8 cellular contexts compared by ENCODE assay signal in genomic region chr21:43659136-43660000, GRCh38. TPM values are rescaled to one million over a fixed set of nuclear protein-coding genes. Genes with fewer than 3 reads are reported as not detected.
DNase-seq lines count a peak whose midpoint lies in the region; ATAC-seq, FAIRE-seq and TF ChIP-seq lines count a peak whose summit lies in the region.

Gene HSF2BP, minus strand, starts transcription at chr21:43659488. Its CDS starts 1,392 bp downstream, at chr21:43658096.
Gene RRP1B, plus strand, starts transcription at chr21:43659560. Its CDS starts 105 bp downstream, at chr21:43659665.

- TF ChIP-seq CTCF in D721Med (IDR thresholded peaks at IDR 0.05; ENCODE audit: insufficient read depth, missing control alignments) (no peak), fibroblast of mammary gland (conservative IDR thresholded peaks at IDR 0.05; ENCODE audit: control insufficient read depth, insufficient read depth, low read depth, low read length) (no peak)

- peak within 1 kb of the TSS; percentile 95 for H3K4me3 Mint-ChIP-seq in activated T-helper 1 cell treated with anti-CD3 and anti-CD28 coated beads, Interleukin-12 subunit alpha, Interleukin-12 subunit beta, Interleukin-2, Interleukin-4 antibody, amounts not matched to agents 30 ng/mL and 10 ng/mL and 1 ng/mL, durations not matched to agents 14 hours and 24 hours and 36 hours
- H3K4me3 Mint-ChIP-seq in naive thymus-derived CD4-positive, alpha-beta T cell, result peak within 1 kb of the TSS; percentile 77 to 97 (median 94)

- DNase-seq in D721Med (ENCODE audit: insufficient read length, low spot score), result peak; percentile 75
- DNase-seq in KBM-7, result peak; percentile 83
- peak; percentile 66 for DNase-seq in RCC 7860 (ENCODE audit: low spot score)
- peak; percentile 79 for DNase-seq in activated T-helper 1 cell treated with anti-CD3 and anti-CD28 coated beads, Interleukin-12 subunit alpha, Interleukin-12 subunit beta, Interleukin-2, Interleukin-4 antibody, amounts not matched to agents 30 ng/mL and 10 ng/mL and 1 ng/mL, durations not matched to agents 14 hours and 24 hours and 36 hours (ENCODE audit: low spot score)
- peak; percentile 74 for DNase-seq in fibroblast of mammary gland (ENCODE audit: low read depth)
- DNase-seq in naive thymus-derived CD4-positive, alpha-beta T cell, result peak; percentile 73 to 89 (median 84)
- peak; percentile 55 to 70 for DNase-seq in stimulated activated CD8-positive, alpha-beta memory T cell treated with anti-CD3 and anti-CD28 coated beads, Interleukin-7, amount 100 ng/mL, for 48 hours (ENCODE audit: extremely low read depth in 1 of 2, low read depth in 1 of 2)

- intact Hi-C loops in activated T-helper 1 cell treated with anti-CD3 and anti-CD28 coated beads, Interleukin-12 subunit alpha, Interleukin-12 subunit beta, Interleukin-2, Interleukin-4 antibody, amounts not matched to agents 30 ng/mL and 10 ng/mL and 1 ng/mL, durations not matched to agents 14 hours and 24 hours and 36 hours (cut with micrococcal nuclease), result loop anchor here (1.0 to 5.0 kb wide), 3 partner anchors 13 to 687 kb away; partner anchors contain the start of genes PDXK and PKNOX1
- intact Hi-C loops in naive thymus-derived CD4-positive, alpha-beta T cell (cut with micrococcal nuclease), result loop anchor here in 1 of 2 donors (1.0 to 5.0 kb wide), 3 partner anchors 52 to 766 kb away; partner anchors contain the start of genes NDUFV3 and RRP1

- peak within 1 kb of the TSS; percentile 92 for H3K27ac Mint-ChIP-seq in activated T-helper 1 cell treated with anti-CD3 and anti-CD28 coated beads, Interleukin-12 subunit alpha, Interleukin-12 subunit beta, Interleukin-2, Interleukin-4 antibody, amounts not matched to agents 30 ng/mL and 10 ng/mL and 1 ng/mL, durations not matched to agents 14 hours and 24 hours and 36 hours
- H3K27ac Mint-ChIP-seq in naive thymus-derived CD4-positive, alpha-beta T cell, result peak within 1 kb of the TSS; percentile 89 to 98 (median 94)

- H3K27ac ChIP-seq in naive thymus-derived CD4-positive, alpha-beta T cell (ENCODE audit: low read depth, low read length), result peak within 1 kb of the TSS; percentile 91

- H3K4me1 Mint-ChIP-seq in activated T-helper 1 cell treated with anti-CD3 and anti-CD28 coated beads, Interleukin-12 subunit alpha, Interleukin-12 subunit beta, Interleukin-2, Interleukin-4 antibody, amounts not matched to agents 30 ng/mL and 10 ng/mL and 1 ng/mL, durations not matched to agents 14 hours and 24 hours and 36 hours (ENCODE audit: low read depth), result peaks cover 28% of the 10 kb centered on the region
- H3K4me1 Mint-ChIP-seq in naive thymus-derived CD4-positive, alpha-beta T cell, result peaks cover 33 to 64% (median 50%) of the 10 kb centered on the region in 7 donors

- ATAC-seq in GM21515 (IDR thresholded peaks at IDR 0.05; ENCODE audit: unreplicated experiment), result peak; percentile 69
- ATAC-seq in naive thymus-derived CD4-positive, alpha-beta T cell, result peak; percentile 92

- peak within 1 kb of the TSS; percentile 71 for H3K4me3 ChIP-seq in fibroblast of mammary gland (ENCODE audit: control insufficient read depth, low read depth, low read length)
- H3K4me3 ChIP-seq in naive thymus-derived CD4-positive, alpha-beta T cell (ENCODE audit: low read length), result peak within 1 kb of the TSS; percentile 98

- peaks cover 7 to 30% (median 9%) of the 10 kb centered on the region in 3 experiments for H3K36me3 ChIP-seq in naive thymus-derived CD4-positive, alpha-beta T cell (ENCODE audit: control insufficient read depth in 2 of 3, insufficient read depth in 3 of 3, low read length in 3 of 3)

- no peak for FAIRE-seq in D721Med (lab: Jason Lieb, UNC)
- FAIRE-seq in RCC 7860 (lab: Jason Lieb, UNC), result no peak

- POLR2A ChIA-PET in naive thymus-derived CD4-positive, alpha-beta T cell (lab: Charles Lee), result interaction anchor here (0.6 to 2.7 kb wide), 3 partner anchors 16 to 259 kb away, joined by 4 to 17 read pairs (median 4); no protein-coding TSS in a partner anchor

- peaks cover 31 to 32% of the 10 kb centered on the region in 2 donors for H3K4me1 ChIP-seq in naive thymus-derived CD4-positive, alpha-beta T cell (ENCODE audit: control insufficient read depth in 2 of 2, insufficient read depth in 2 of 2, low read length in 2 of 2)

- peaks cover 25% of the 10 kb centered on the region for H3K36me3 Mint-ChIP-seq in activated T-helper 1 cell treated with anti-CD3 and anti-CD28 coated beads, Interleukin-12 subunit alpha, Interleukin-12 subunit beta, Interleukin-2, Interleukin-4 antibody, amounts not matched to agents 30 ng/mL and 10 ng/mL and 1 ng/mL, durations not matched to agents 14 hours and 24 hours and 36 hours (ENCODE audit: low read depth)
- H3K36me3 Mint-ChIP-seq in naive thymus-derived CD4-positive, alpha-beta T cell, result peaks cover 5 to 22% (median 9%) of the 10 kb centered on the region in 5 donors

- H3K9me3 ChIP-seq in naive thymus-derived CD4-positive, alpha-beta T cell (ENCODE audit: control insufficient read depth in 2 of 3, low read length in 3 of 3), result no peaks in the 10 kb centered on the region

- in situ Hi-C loops in KBM-7 (cut with MboI; ENCODE audit: low pct_unique_long_range_greater_than_20kb, low sequenced_read_pairs), result no loop called here

- H3K27me3 Mint-ChIP-seq in activated T-helper 1 cell treated with anti-CD3 and anti-CD28 coated beads, Interleukin-12 subunit alpha, Interleukin-12 subunit beta, Interleukin-2, Interleukin-4 antibody, amounts not matched to agents 30 ng/mL and 10 ng/mL and 1 ng/mL, durations not matched to agents 14 hours and 24 hours and 36 hours (ENCODE audit: insufficient read depth), result peaks cover 2% of the 10 kb centered on the region
- no peaks in the 10 kb centered on the region for H3K27me3 Mint-ChIP-seq in naive thymus-derived CD4-positive, alpha-beta T cell

- no peaks in the 10 kb centered on the region for H3K27me3 ChIP-seq in naive thymus-derived CD4-positive, alpha-beta T cell (ENCODE audit: control insufficient read depth in 2 of 2, insufficient read depth in 2 of 2, low read length in 2 of 2)

- CTCF ChIA-PET in naive thymus-derived CD4-positive, alpha-beta T cell (lab: Charles Lee), result no interaction called here

- no peaks in the 10 kb centered on the region for H3K9me3 Mint-ChIP-seq in activated T-helper 1 cell treated with anti-CD3 and anti-CD28 coated beads, Interleukin-12 subunit alpha, Interleukin-12 subunit beta, Interleukin-2, Interleukin-4 antibody, amounts not matched to agents 30 ng/mL and 10 ng/mL and 1 ng/mL, durations not matched to agents 14 hours and 24 hours and 36 hours
- no peaks in the 10 kb centered on the region for H3K9me3 Mint-ChIP-seq in naive thymus-derived CD4-positive, alpha-beta T cell

RNA-seq across cellular contexts. Expression of gene HSF2BP, which starts in this region (rescaled TPM):
- total RNA-seq in activated T-helper 1 cell treated with anti-CD3 and anti-CD28 coated beads, Interleukin-12 subunit alpha, Interleukin-12 subunit beta, Interleukin-2, Interleukin-4 antibody, amounts not matched to agents 30 ng/mL and 10 ng/mL and 1 ng/mL, durations not matched to agents 14 hours and 24 hours and 36 hours, result 1.2 TPM in 2 replicates
- total RNA-seq in naive thymus-derived CD4-positive, alpha-beta T cell, result 1 to 10 TPM in 1 of 5 experiments, under 1 TPM in 4; 0.31 to 1.4 (median 0.91) TPM
- polyA plus RNA-seq in naive thymus-derived CD4-positive, alpha-beta T cell, result under 1 TPM; 0.28 to 0.81 TPM

RNA-seq across cellular contexts. Expression of gene RRP1B, which starts in this region (rescaled TPM):
- 76.8 and 77.8 TPM in 2 replicates for total RNA-seq in activated T-helper 1 cell treated with anti-CD3 and anti-CD28 coated beads, Interleukin-12 subunit alpha, Interleukin-12 subunit beta, Interleukin-2, Interleukin-4 antibody, amounts not matched to agents 30 ng/mL and 10 ng/mL and 1 ng/mL, durations not matched to agents 14 hours and 24 hours and 36 hours
- 10 to 100 TPM; 23.9 to 44.2 (median 39.6) TPM for total RNA-seq in naive thymus-derived CD4-positive, alpha-beta T cell
- polyA plus RNA-seq in naive thymus-derived CD4-positive, alpha-beta T cell, result 10 to 100 TPM; 32.8 to 49.3 TPM

Comparison
In these comparisons a context has a peak if more than half of its experiments do, and no peak if none do; other contexts are left out.
1. Peak in every context shown above with its lines: DNase-seq, ATAC-seq, H3K4me3 ChIP-seq and H3K27ac ChIP-seq.